ENCODE assay signal across 1 cellular context in the genomic region with DNA sequence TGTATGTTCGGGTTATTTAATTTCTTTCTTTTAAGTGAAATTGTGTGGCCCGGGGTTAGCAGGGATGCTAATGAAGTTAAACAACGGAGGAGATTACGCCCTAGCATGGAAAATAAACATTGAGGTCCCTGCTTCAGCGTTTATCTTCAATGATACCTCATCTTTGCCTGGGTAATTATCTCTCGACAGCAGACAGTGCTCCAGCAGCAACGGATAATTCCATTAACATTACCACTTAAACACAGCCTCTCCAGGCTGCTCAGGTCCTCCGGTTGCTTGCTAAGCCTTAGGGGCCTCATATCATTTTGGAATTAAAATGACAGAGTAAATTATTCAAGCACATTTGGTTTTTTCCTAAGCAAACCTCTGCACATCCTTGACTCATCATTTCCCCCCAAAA.
TF ChIP-seq lines count a peak whose summit lies in the region.

No MANE protein-coding gene starts in this region.

TF ChIP-seq in SK-N-SH, 30 proteins besides CTCF, POLR2A, EP300 and RAD21 (continued from another document):
- TF ChIP-seq CHD2 (IDR thresholded peaks at IDR 0.05; ENCODE audit: low read length, partially characterized antibody): peak; percentile 87
